In genomic region chr2:101111917-101112771, GRCh38 we compare ENCODE assay signal across 10 cellular contexts. TPM values are rescaled to one million over a fixed set of nuclear protein-coding genes. Genes with fewer than 3 reads are reported as not detected.
A peak's percentile ranks its signal among the peaks of the same experiment; 100 is the strongest.
DNase-seq lines count a peak whose midpoint lies in the region; ATAC-seq and TF ChIP-seq lines count a peak whose summit lies in the region.
"Had no signal": no experiment of that assay in that cellular context is flagged by ENCODE, and none has a peak within 500 bp of the region (broad histone marks: within the 10 kb centered on the region; RNA-seq: fewer than 3 reads in every experiment).

No MANE protein-coding gene starts in this region.

- peak; percentile 86 for ATAC-seq in Right ventricle myocardium inferior
- ATAC-seq: activated CD8-positive, alpha-beta T cell treated with anti-CD3 and anti-CD28 coated beads for 36 hours had no signal

- H3K23ac ChIP-seq in mesenchymal stem cell (ENCODE audit: low read length in 2 of 2): no peak overlapping the region

- H3K14ac ChIP-seq in mesenchymal stem cell (ENCODE audit: low read length in 2 of 2): peak overlapping the region in 1 of 2 experiments; percentile 80

- H3K18ac ChIP-seq in mesenchymal stem cell (ENCODE audit: low read depth in 1 of 2, low read length in 2 of 2): peak overlapping the region; percentile 69 to 79

- DNase-seq in Right ventricle myocardium inferior (ENCODE audit: missing footprints) (no peak), cardiac septum (ENCODE audit: low spot score) (no peak), epidermal melanocyte (ENCODE audit: insufficient read length, low spot score) (peak; percentile 61), mesenchymal stem cell (peak; percentile 92), vagina (ENCODE audit: extremely low spot score in 2 of 2) (no peak), activated gamma-delta T cell (lab: John Stamatoyannopoulos, UW) (no peak), NCI-H1436 (lab: John Stamatoyannopoulos, UW) (no peak), middle frontal gyrus (ENCODE audit: extremely low spot score, low spot score) (no peak)
- DNase-seq: activated CD8-positive, alpha-beta T cell treated with anti-CD3 and anti-CD28 coated beads for 36 hours; aorta had no signal

- H3K9ac ChIP-seq in mesenchymal stem cell (ENCODE audit: low read length): peak overlapping the region; percentile 72

- H2AFZ ChIP-seq in mesenchymal stem cell (ENCODE audit: low read depth, low read length): no peak overlapping the region

- H3K9me3 ChIP-seq in mesenchymal stem cell (ENCODE audit: control insufficient read depth, low read length): no peaks in the 10 kb centered on the region
- H3K9me3 ChIP-seq in vagina: no peaks in the 10 kb centered on the region

- H3K4me1 ChIP-seq in mesenchymal stem cell (ENCODE audit: control insufficient read depth, insufficient read depth, low read depth, low read length) (peaks cover 9% of the 10 kb centered on the region), vagina (peaks cover 59% of the 10 kb centered on the region)

- no peak overlapping the region for H2BK5ac ChIP-seq in mesenchymal stem cell (ENCODE audit: low read depth, low read length, poor library complexity, severe bottlenecking)

- H3K27ac ChIP-seq in mesenchymal stem cell (ENCODE audit: low read length, poor library complexity, severe bottlenecking) (no peak overlapping the region), vagina (peak overlapping the region; percentile 81)

- no peak for TF ChIP-seq CTCF in vagina (IDR thresholded peaks at IDR 0.05)

- peak overlapping the region in 1 of 2 experiments; percentile 26 for H3K4me3 ChIP-seq in mesenchymal stem cell (ENCODE audit: insufficient read depth in 1 of 2, low read depth in 1 of 2, low read length in 2 of 2)
- H3K4me3 ChIP-seq in vagina: no peak overlapping the region

- no peaks in the 10 kb centered on the region for H3K27me3 ChIP-seq in mesenchymal stem cell (ENCODE audit: control insufficient read depth in 1 of 2, insufficient read depth in 1 of 2, low read length in 2 of 2)
- no peaks in the 10 kb centered on the region for H3K27me3 ChIP-seq in vagina

- H2AK5ac ChIP-seq in mesenchymal stem cell (ENCODE audit: low read length, severe bottlenecking): no peak overlapping the region

- H2BK120ac ChIP-seq in mesenchymal stem cell (ENCODE audit: low read depth, low read length): peak overlapping the region; percentile 44

- no peak overlapping the region for H3K4me2 ChIP-seq in mesenchymal stem cell (ENCODE audit: low read length, poor library complexity, severe bottlenecking)

- H3K4ac ChIP-seq in mesenchymal stem cell (ENCODE audit: low read depth in 1 of 2, low read length in 2 of 2): peak overlapping the region in 1 of 2 experiments; percentile 12

- 60% methylated on average over 10 of the region's 10 CpGs for WGBS in mesenchymal stem cell

- peak overlapping the region; percentile 65 for H4K91ac ChIP-seq in mesenchymal stem cell (ENCODE audit: low read length)

- no peak for TF ChIP-seq POLR2A in vagina (IDR thresholded peaks at IDR 0.05)

- H3K79me1 ChIP-seq in mesenchymal stem cell (replicated peaks; ENCODE audit: low read length, poor library complexity, severe bottlenecking): peaks cover 7% of the 10 kb centered on the region

- peak overlapping the region; percentile 54 for H4K8ac ChIP-seq in mesenchymal stem cell (ENCODE audit: low read length)

- intact Hi-C loops in Right ventricle myocardium inferior (cut with DNase I): loop anchor here (2.0 kb wide), 1 partner anchor 39 kb away; the partner anchor contains the start of gene TBC1D8
- intact Hi-C loops in cardiac septum (cut with DNase I): loop anchor here (2.0 to 10.0 kb wide), 2 partner anchors 39 to 297 kb away; partner anchors contain the start of gene TBC1D8
- intact Hi-C loops in vagina (cut with DNase I): no loop called here

- peak overlapping the region; percentile 76 to 96 for H2BK12ac ChIP-seq in mesenchymal stem cell (ENCODE audit: low read length in 2 of 2)

- H2BK15ac ChIP-seq in mesenchymal stem cell (ENCODE audit: low read depth, poor library complexity, severe bottlenecking): no peak overlapping the region

- H3K36me3 ChIP-seq in mesenchymal stem cell (ENCODE audit: control insufficient read depth in 1 of 2, insufficient read depth in 2 of 2, low read depth in 1 of 2, low read length in 2 of 2): no peaks in the 10 kb centered on the region
- no peaks in the 10 kb centered on the region for H3K36me3 ChIP-seq in vagina

RNA-seq across cellular contexts. Expression of gene TBC1D8, which starts 39.0 kb away (rescaled TPM):
- total RNA-seq in Right ventricle myocardium inferior: 37.9 TPM
- total RNA-seq in cardiac septum: 52.3 TPM
- polyA plus RNA-seq in mesenchymal stem cell (2013, experiment 1 of 2): 10.0 TPM
- polyA plus RNA-seq in mesenchymal stem cell (2013, experiment 2 of 2): 10.1 TPM
- total RNA-seq in vagina: 72.2 TPM

Comparison
In these comparisons a context has a peak if more than half of its experiments do, and no peak if none do; other contexts are left out.
1. DNase-seq: peak in epidermal melanocyte (single experiment) and mesenchymal stem cell (single experiment); none in Right ventricle myocardium inferior (single experiment), cardiac septum (single experiment), vagina (0 of 2), activated gamma-delta T cell (single experiment), NCI-H1436 (single experiment) and middle frontal gyrus (single experiment).